10 cellular contexts compared by ENCODE assay signal in the genomic region with DNA sequence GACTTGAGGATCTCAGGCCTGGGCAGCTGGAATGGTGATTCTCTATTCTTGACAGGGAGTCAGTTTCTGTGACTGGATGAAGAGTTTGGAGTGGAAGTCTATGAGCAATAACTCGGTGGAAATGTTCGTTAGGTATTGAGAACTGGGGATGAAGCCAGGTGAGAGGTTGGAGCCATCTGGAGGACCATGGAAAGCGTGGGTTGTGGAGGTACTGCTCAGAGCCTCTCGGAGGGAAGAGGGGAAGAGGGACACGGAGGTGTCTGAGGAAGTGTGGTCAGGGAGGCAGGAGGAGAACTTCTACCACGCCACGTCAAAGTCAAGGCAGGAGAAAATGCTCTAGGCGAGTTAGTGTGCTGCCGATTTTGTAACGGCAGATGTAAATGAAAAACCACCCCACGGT.
"Had no signal": no experiment of that assay in that cellular context is flagged by ENCODE, and none has a peak within 500 bp of the region (broad histone marks: within the 10 kb centered on the region; RNA-seq: fewer than 3 reads in every experiment).

No MANE protein-coding gene starts in this region.

- DNase-seq: GM23248, GOT3, H7, HFFc6, IMR-90, KG1 had no signal

- FAIRE-seq: HTR-8/SVneo, K562 had no signal

- H3K4me1 ChIP-seq: HAP-1 had no signal

- H3K27ac ChIP-seq: GM23248 had no signal

- H3K9me3 ChIP-seq: HAP-1 had no signal

- H3K36me3 ChIP-seq: HAP-1 had no signal

- ATAC-seq: HCT116, K562 had no signal

- H3K4me3 ChIP-seq: GM23248, HAP-1, K562 had no signal
